In the genomic region with DNA sequence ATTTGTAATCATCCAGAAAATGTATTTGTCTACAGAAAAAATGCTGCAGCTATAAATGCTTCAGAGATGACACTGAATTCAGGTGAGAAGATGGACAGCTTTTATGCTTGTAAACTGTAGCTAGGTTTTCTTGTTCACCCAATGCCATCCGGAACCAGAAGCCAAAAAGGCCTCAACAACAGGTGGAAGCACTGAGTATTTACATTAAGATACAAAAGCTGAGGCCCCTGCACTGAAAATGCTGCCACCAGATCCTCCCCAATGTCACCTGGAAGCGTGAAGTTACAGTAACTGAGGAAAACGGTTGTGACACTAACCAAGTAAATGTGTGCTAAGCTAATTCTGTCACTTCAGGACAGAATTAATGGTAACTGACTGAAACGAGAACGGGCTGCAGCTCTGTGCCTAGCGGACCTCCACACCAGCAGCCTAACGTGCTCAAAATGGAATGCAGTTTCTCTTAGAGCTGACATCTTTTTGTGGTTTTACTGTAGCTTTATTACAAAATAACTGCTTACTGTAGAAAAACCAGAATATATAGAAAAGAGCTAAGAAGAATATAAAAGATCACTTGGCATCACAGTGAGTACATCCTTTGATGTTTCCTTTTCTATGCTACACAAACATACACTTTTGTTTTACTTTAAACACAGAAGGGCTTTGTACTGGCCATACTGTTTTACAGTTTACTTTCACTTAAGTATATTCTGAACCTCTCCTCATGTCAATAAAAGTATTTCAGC, we compare ENCODE assay signal across 13 cellular contexts. TPM values are rescaled to one million over a fixed set of nuclear protein-coding genes. Genes with fewer than 3 reads are reported as not detected.
DNase-seq lines count a peak whose midpoint lies in the region; ATAC-seq and TF ChIP-seq lines count a peak whose summit lies in the region.
"Had no signal": no experiment of that assay in that cellular context is flagged by ENCODE, and none has a peak within 500 bp of the region (broad histone marks: within the 10 kb centered on the region; RNA-seq: fewer than 3 reads in every experiment).

No MANE protein-coding gene starts in this region.

- H2BK5ac ChIP-seq in IMR-90 (ENCODE audit: low read depth, low read length, poor library complexity, severe bottlenecking) (no peak overlapping the region), mesenchymal stem cell (ENCODE audit: low read depth, low read length, poor library complexity, severe bottlenecking) (no peak overlapping the region)

- peak overlapping the region; percentile 90 for H3K4me3 Mint-ChIP-seq in activated T-helper 17 cell treated with anti-CD3 and anti-CD28 coated beads, Interleukin-2, amount 50 U/mL, for 72 hours

- 0 out of 2 replicates have a peak overlapping the region, but pooled peaks have one; percentile 37 for H3K23ac ChIP-seq in IMR-90 (ENCODE audit: low read depth, low read length)
- no peak overlapping the region for H3K23ac ChIP-seq in mesenchymal stem cell (ENCODE audit: low read length in 2 of 2)

- H2BK20ac ChIP-seq in IMR-90 (ENCODE audit: low read depth, low read length) = no peak overlapping the region

- H3K9ac ChIP-seq in BLaER1 treated with 17β-estradiol and CSF1 and Interleukin-3, amounts not matched to agents 10 nM and 100 nM = peak overlapping the region; percentile 7 to 82 (median 77); a peak in 17 of 22 replicates
- H3K9ac ChIP-seq in IMR-90 (ENCODE audit: low read depth, low read length) (no peak overlapping the region), mesenchymal stem cell (ENCODE audit: low read length) (peak overlapping the region; percentile 3)

- POLR2A ChIA-PET in IMR-90 (lab: Charles Lee; ENCODE audit: unreplicated experiment) = interaction anchor here (0.7 kb wide), 1 partner anchor 24 kb away, joined by 3 read pairs; no protein-coding TSS in a partner anchor

- peaks cover 10 to 99% (median 30%) of the 10 kb centered on the region in 11 experiments; a peak in 18 of 22 replicates for H4K20me1 ChIP-seq in BLaER1 treated with 17β-estradiol and CSF1 and Interleukin-3, amounts not matched to agents 10 nM and 100 nM
- peaks cover 99% of the 10 kb centered on the region for H4K20me1 ChIP-seq in IMR-90 (ENCODE audit: insufficient read depth, low read length)

- peak overlapping the region; percentile 85 to 100 (median 95) for H3K4me2 ChIP-seq in BLaER1 treated with 17β-estradiol and CSF1 and Interleukin-3, amounts not matched to agents 10 nM and 100 nM
- H3K4me2 ChIP-seq in IMR-90 (ENCODE audit: low read depth, low read length) = peak overlapping the region; percentile 50
- no peak overlapping the region for H3K4me2 ChIP-seq in mesenchymal stem cell (ENCODE audit: low read length, poor library complexity, severe bottlenecking)

- peaks cover 98% of the 10 kb centered on the region for H3K36me3 Mint-ChIP-seq in activated T-helper 17 cell treated with anti-CD3 and anti-CD28 coated beads, Interleukin-2, amount 50 U/mL, for 72 hours (ENCODE audit: low read depth)

- WGBS in IMR-90 (ENCODE audit: extremely low coverage in 2 of 2, insufficient read length in 1 of 2), 2 experiments = no CpG with 5 or more reads among the region's 7 CpGs
- 90% methylated on average over 5 of the region's 7 CpGs for WGBS in mesenchymal stem cell
- WGBS in psoas muscle, 3 donors = 52 to 66% (median 66%) methylated on average over 7 of the region's 7 CpGs

- no peak overlapping the region for H3K56ac ChIP-seq in IMR-90 (ENCODE audit: extremely low read depth, insufficient read depth, low read length)

- H3K79me1 ChIP-seq in IMR-90 (ENCODE audit: low read depth in 1 of 2, low read length in 2 of 2) (peaks cover 4 to 77% of the 10 kb centered on the region in 2 experiments; a peak in 2 of 4 replicates), mesenchymal stem cell (replicated peaks; ENCODE audit: low read length, poor library complexity, severe bottlenecking) (no peaks in the 10 kb centered on the region)

- H2BK120ac ChIP-seq in IMR-90 (ENCODE audit: low read depth, low read length) (no peak overlapping the region), mesenchymal stem cell (ENCODE audit: low read depth, low read length) (no peak overlapping the region)

- CTCF ChIA-PET in IMR-90 (lab: Yijun Ruan, JAX) = interaction anchor here (0.6 to 1.1 kb wide), 2 partner anchors 120 to 144 kb away, joined by 3 read pairs; no protein-coding TSS in a partner anchor

- no peaks in the 10 kb centered on the region for H3K27me3 ChIP-seq in BLaER1 treated with 17β-estradiol and CSF1 and Interleukin-3, amounts not matched to agents 10 nM and 100 nM
- no peaks in the 10 kb centered on the region for H3K27me3 ChIP-seq in IMR-90 (ENCODE audit: control insufficient read depth, insufficient read depth, low read length)
- H3K27me3 ChIP-seq in mesenchymal stem cell (ENCODE audit: control insufficient read depth in 1 of 2, insufficient read depth in 1 of 2, low read length in 2 of 2) = no peaks in the 10 kb centered on the region
- no peaks in the 10 kb centered on the region for H3K27me3 ChIP-seq in psoas muscle (ENCODE audit: insufficient read depth in 3 of 3, low read length in 2 of 3)
- H3K27me3 ChIP-seq: upper lobe of left lung had no signal

- H4K5ac ChIP-seq in IMR-90 (ENCODE audit: low read depth, low read length) = no peak overlapping the region

- H3K9me1 ChIP-seq in IMR-90 (ENCODE audit: insufficient read depth, low read length) = peaks cover 44% of the 10 kb centered on the region

- peaks cover 0 to 76% (median 26%) of the 10 kb centered on the region in 11 experiments; a peak in 15 of 22 replicates for H3K36me3 ChIP-seq in BLaER1 treated with 17β-estradiol and CSF1 and Interleukin-3, amounts not matched to agents 10 nM and 100 nM
- H3K36me3 ChIP-seq in IMR-90 (ENCODE audit: control insufficient read depth, insufficient read depth, low read length) (peaks cover 18% of the 10 kb centered on the region), mesenchymal stem cell (ENCODE audit: control insufficient read depth in 1 of 2, insufficient read depth in 2 of 2, low read depth in 1 of 2, low read length in 2 of 2) (peaks cover 28 to 29% of the 10 kb centered on the region in 2 experiments), psoas muscle (ENCODE audit: insufficient read depth in 1 of 2, low read depth in 1 of 2) (peaks cover 0 to 3% of the 10 kb centered on the region in 2 donors)
- H3K36me3 ChIP-seq: upper lobe of left lung had no signal

- H3K4ac ChIP-seq in IMR-90 (ENCODE audit: low read depth, low read length) = no peak overlapping the region
- no peak overlapping the region for H3K4ac ChIP-seq in mesenchymal stem cell (ENCODE audit: low read depth in 1 of 2, low read length in 2 of 2)

- DNase-seq in IMR-90 (peak; percentile 60), mesenchymal stem cell (no peak), HuH-7 (ENCODE audit: low spot score) (no peak), NCI-H2171 treated with DMSO at 0.1 percent for 48 hours (lab: John Stamatoyannopoulos, UW) (no peak), psoas muscle (no peak)
- no peak for DNase-seq in NK-92 treated with Interleukin-12 subunit alpha and Interleukin-12 subunit beta, amount 100 ng/mL, for 24 hours (lab: John Stamatoyannopoulos, UW)
- DNase-seq: DMS53; mucosa of descending colon; stimulated activated CD4-positive, alpha-beta T cell treated with anti-CD3 and anti-CD28 coated beads, Interleukin-2, amount 100 ng/mL, for 24 hours; T-helper 9 cell; upper lobe of left lung had no signal

- no peaks in the 10 kb centered on the region for H3K9me3 Mint-ChIP-seq in activated T-helper 17 cell treated with anti-CD3 and anti-CD28 coated beads, Interleukin-2, amount 50 U/mL, for 72 hours

- dilution Hi-C loops in IMR-90 (cut with HindIII; ENCODE audit: low sequenced_read_pairs, unreplicated experiment) = no loop called here

- no peak overlapping the region for H2AK5ac ChIP-seq in IMR-90 (ENCODE audit: low read depth, low read length)
- no peak overlapping the region for H2AK5ac ChIP-seq in mesenchymal stem cell (ENCODE audit: low read length, severe bottlenecking)

- H3K18ac ChIP-seq in IMR-90 (ENCODE audit: low read depth, low read length) (no peak overlapping the region), mesenchymal stem cell (ENCODE audit: low read depth in 1 of 2, low read length in 2 of 2) (no peak overlapping the region)

- peak overlapping the region; percentile 49 for H3K27ac Mint-ChIP-seq in activated T-helper 17 cell treated with anti-CD3 and anti-CD28 coated beads, Interleukin-2, amount 50 U/mL, for 72 hours

- in situ Hi-C loops in IMR-90 (cut with MboI; ENCODE audit: low sequenced_read_pairs) = no loop called here

- H3K4me1 Mint-ChIP-seq in activated T-helper 17 cell treated with anti-CD3 and anti-CD28 coated beads, Interleukin-2, amount 50 U/mL, for 72 hours = peaks cover 63% of the 10 kb centered on the region

- H2BK15ac ChIP-seq in IMR-90 (ENCODE audit: low read depth, low read length) (no peak overlapping the region), mesenchymal stem cell (ENCODE audit: low read depth, poor library complexity, severe bottlenecking) (no peak overlapping the region)

- H2AFZ ChIP-seq in IMR-90 (replicated peaks; ENCODE audit: low read length, poor library complexity) (no peak overlapping the region), mesenchymal stem cell (ENCODE audit: low read depth, low read length) (no peak overlapping the region)

- H4K91ac ChIP-seq in IMR-90 (ENCODE audit: insufficient read depth, low read depth, low read length) (no peak overlapping the region), mesenchymal stem cell (ENCODE audit: low read length) (no peak overlapping the region)

- no peaks in the 10 kb centered on the region for H3K27me3 Mint-ChIP-seq in activated T-helper 17 cell treated with anti-CD3 and anti-CD28 coated beads, Interleukin-2, amount 50 U/mL, for 72 hours

- no peak overlapping the region for H2BK12ac ChIP-seq in mesenchymal stem cell (ENCODE audit: low read length in 2 of 2)

- TF ChIP-seq CTCF in IMR-90 (conservative IDR thresholded peaks at IDR 0.05; ENCODE audit: low read depth, low read length) = no peak
- no peak for TF ChIP-seq CTCF in psoas muscle (IDR thresholded peaks at IDR 0.05)

- H3K4me1 ChIP-seq in BLaER1 treated with 17β-estradiol and CSF1 and Interleukin-3, amounts not matched to agents 10 nM and 100 nM = peaks cover 99 to 100% (median 100%) of the 10 kb centered on the region in 10 experiments
- H3K4me1 ChIP-seq in IMR-90 (ENCODE audit: control insufficient read depth, insufficient read depth, low read length) = peaks cover 38% of the 10 kb centered on the region
- H3K4me1 ChIP-seq in mesenchymal stem cell (ENCODE audit: control insufficient read depth, insufficient read depth, low read depth, low read length) = peaks cover 18% of the 10 kb centered on the region
- peaks cover 75% of the 10 kb centered on the region for H3K4me1 ChIP-seq in psoas muscle

- no peak overlapping the region for H2AK9ac ChIP-seq in IMR-90 (replicated peaks; ENCODE audit: low read depth, low read length, poor library complexity)

- H4K8ac ChIP-seq in IMR-90 (ENCODE audit: low read depth in 2 of 2, low read length in 2 of 2) (no peak overlapping the region), mesenchymal stem cell (ENCODE audit: low read length) (peak overlapping the region; percentile 55)

- peak overlapping the region in 4 of 10 experiments; percentile 1 to 30 (median 4); a peak in 3 of 20 replicates for H3K4me3 ChIP-seq in BLaER1 treated with 17β-estradiol and CSF1 and Interleukin-3, amounts not matched to agents 10 nM and 100 nM
- H3K4me3 ChIP-seq in IMR-90 (ENCODE audit: insufficient read depth, low read depth, low read length) (no peak overlapping the region), mesenchymal stem cell (ENCODE audit: insufficient read depth in 1 of 2, low read depth in 1 of 2, low read length in 2 of 2) (no peak overlapping the region), psoas muscle (no peak overlapping the region)
- H3K4me3 ChIP-seq: mucosa of descending colon, upper lobe of left lung had no signal

- no TSS peak for BruUV-seq in IMR-90 (replicated peaks; lab: Mats Ljungman, UMichigan)

- H3K14ac ChIP-seq in IMR-90 (replicated peaks; ENCODE audit: low read depth, low read length) (no peak overlapping the region), mesenchymal stem cell (ENCODE audit: low read length in 2 of 2) (no peak overlapping the region)

- TF ChIP-seq POLR2A in IMR-90 (IDR thresholded peaks at IDR 0.05; ENCODE audit: low read depth, low read length) = no peak

- ATAC-seq in IMR-90 (ENCODE audit: low read depth) = peak; percentile 47
- no peak for ATAC-seq in activated T-helper 17 cell treated with anti-CD3 and anti-CD28 coated beads, Interleukin-2, amount 50 U/mL, for 72 hours (replicated peaks)
- ATAC-seq in psoas muscle = no peak
- ATAC-seq: mucosa of descending colon had no signal

- intact Hi-C loops in IMR-90 (cut with micrococcal nuclease) (loop anchor here (5.0 kb wide), 1 partner anchor 37 kb away; no protein-coding TSS in a partner anchor), psoas muscle (cut with DNase I) (loop anchor here in 1 of 2 donors (10.0 kb wide), 1 partner anchor 49 kb away; no protein-coding TSS in a partner anchor)

- TF ChIP-seq RAD21 in IMR-90 (IDR thresholded peaks at IDR 0.05; ENCODE audit: low read length) = no peak

- peak overlapping the region in 9 of 11 experiments; percentile 77 to 97 (median 95); a peak in 17 of 22 replicates for H3K27ac ChIP-seq in BLaER1 treated with 17β-estradiol and CSF1 and Interleukin-3, amounts not matched to agents 10 nM and 100 nM
- H3K27ac ChIP-seq in IMR-90 (ENCODE audit: insufficient read depth, low read length) (peak overlapping the region; percentile 5; the same call in 1 of the 2 replicates), mesenchymal stem cell (ENCODE audit: low read length, poor library complexity, severe bottlenecking) (no peak overlapping the region), psoas muscle (no peak overlapping the region)

- peaks cover 0 to 12% (median 7%) of the 10 kb centered on the region in 11 experiments; a peak in 14 of 22 replicates for H3K9me3 ChIP-seq in BLaER1 treated with 17β-estradiol and CSF1 and Interleukin-3, amounts not matched to agents 10 nM and 100 nM (replicated peaks in 1 of 11)
- no peaks in the 10 kb centered on the region for H3K9me3 ChIP-seq in IMR-90 (ENCODE audit: control insufficient read depth, insufficient read depth, low read length)
- no peaks in the 10 kb centered on the region for H3K9me3 ChIP-seq in mesenchymal stem cell (ENCODE audit: control insufficient read depth, low read length)
- no peaks in the 10 kb centered on the region for H3K9me3 ChIP-seq in psoas muscle
- H3K9me3 ChIP-seq: mucosa of descending colon, upper lobe of left lung had no signal

RNA-seq across cellular contexts. Expression of a gene that starts 7.6 kb away (rescaled TPM):
- 53.2 and 55.3 TPM in 2 replicates for total RNA-seq in IMR-90 (2012; rRNA removed)
- 40.5 and 40.9 TPM in 2 replicates for polyA plus RNA-seq in IMR-90 (2012; rRNA removed)
- 12.6 and 25.0 TPM in 2 replicates for polyA plus RNA-seq in IMR-90 (2012; cell fraction: cytosol; rRNA removed)
- polyA plus RNA-seq in IMR-90 (2012; cell fraction: nucleus; rRNA removed; ENCODE audit: low replicate concordance) = 7.3 and 45.0 TPM in 2 replicates
- 100 to 1,000 TPM in 1 of 2 donors, 10 to 100 TPM in 1; 47.4 to 114 TPM for total RNA-seq in activated T-helper 17 cell treated with anti-CD3 and anti-CD28 coated beads, Interleukin-2, amount 50 U/mL, for 72 hours
- 30.7 TPM for polyA plus RNA-seq in mesenchymal stem cell (2013, experiment 1 of 2)
- polyA plus RNA-seq in mesenchymal stem cell (2013, experiment 2 of 2) = 32.2 TPM
- 10 to 100 TPM in 2 of 4 donors, 1 to 10 TPM in 2; 6.7 to 11.4 (median 8.5) TPM for total RNA-seq in psoas muscle
- 1 to 10 TPM; 2.9 to 5.0 (median 4.4) TPM for polyA plus RNA-seq in psoas muscle

RNA-seq across cellular contexts. Expression of a gene that starts 33.1 kb away (rescaled TPM):
- total RNA-seq in IMR-90 (2012; rRNA removed) = 39.8 and 67.5 TPM in 2 replicates
- polyA plus RNA-seq in IMR-90 (2012; rRNA removed) = 73.9 and 77.1 TPM in 2 replicates
- polyA plus RNA-seq in IMR-90 (2012; cell fraction: cytosol; rRNA removed) = 61.9 and 89.3 TPM in 2 replicates
- polyA plus RNA-seq in IMR-90 (2012; cell fraction: nucleus; rRNA removed; ENCODE audit: low replicate concordance) = 72.4 and 84.7 TPM in 2 replicates
- total RNA-seq in activated T-helper 17 cell treated with anti-CD3 and anti-CD28 coated beads, Interleukin-2, amount 50 U/mL, for 72 hours = 10 to 100 TPM; 22.6 to 32.2 TPM
- polyA plus RNA-seq in mesenchymal stem cell (2013, experiment 1 of 2) = 89.5 TPM
- 95.2 TPM for polyA plus RNA-seq in mesenchymal stem cell (2013, experiment 2 of 2)
- 10 to 100 TPM; 25.7 to 98.9 (median 50.4) TPM for total RNA-seq in psoas muscle
- polyA plus RNA-seq in psoas muscle = 100 to 1,000 TPM; 137 to 201 (median 156) TPM

RNA-seq across cellular contexts. Expression of a gene that starts 50.8 kb away (rescaled TPM):
- total RNA-seq in IMR-90 (2012; rRNA removed) = 37.1 and 47.5 TPM in 2 replicates
- 75.8 and 79.9 TPM in 2 replicates for polyA plus RNA-seq in IMR-90 (2012; rRNA removed)
- polyA plus RNA-seq in IMR-90 (2012; cell fraction: cytosol; rRNA removed) = 32.8 and 36.8 TPM in 2 replicates
- polyA plus RNA-seq in IMR-90 (2012; cell fraction: nucleus; rRNA removed; ENCODE audit: low replicate concordance) = 24.2 and 105 TPM in 2 replicates
- 100 to 1,000 TPM; 127 to 174 TPM for total RNA-seq in activated T-helper 17 cell treated with anti-CD3 and anti-CD28 coated beads, Interleukin-2, amount 50 U/mL, for 72 hours
- polyA plus RNA-seq in mesenchymal stem cell (2013, experiment 1 of 2) = 40.4 TPM
- 42.2 TPM for polyA plus RNA-seq in mesenchymal stem cell (2013, experiment 2 of 2)
- total RNA-seq in psoas muscle = 10 to 100 TPM; 14.8 to 42.3 (median 28.0) TPM
- 100 to 1,000 TPM in 1 of 3 donors, 10 to 100 TPM in 2; 34.9 to 126 (median 73.6) TPM for polyA plus RNA-seq in psoas muscle

Comparison
In these comparisons a context has a peak if more than half of its experiments do, and no peak if none do; other contexts are left out.
1. H3K27ac ChIP-seq: peak in BLaER1 treated with 17β-estradiol and CSF1 and Interleukin-3, amounts not matched to agents 10 nM and 100 nM (9 of 11) and IMR-90 (single experiment); none in mesenchymal stem cell (single experiment) and psoas muscle (single experiment).